Comparison of ENCODE assay signal across 18 cellular contexts in the genomic region with DNA sequence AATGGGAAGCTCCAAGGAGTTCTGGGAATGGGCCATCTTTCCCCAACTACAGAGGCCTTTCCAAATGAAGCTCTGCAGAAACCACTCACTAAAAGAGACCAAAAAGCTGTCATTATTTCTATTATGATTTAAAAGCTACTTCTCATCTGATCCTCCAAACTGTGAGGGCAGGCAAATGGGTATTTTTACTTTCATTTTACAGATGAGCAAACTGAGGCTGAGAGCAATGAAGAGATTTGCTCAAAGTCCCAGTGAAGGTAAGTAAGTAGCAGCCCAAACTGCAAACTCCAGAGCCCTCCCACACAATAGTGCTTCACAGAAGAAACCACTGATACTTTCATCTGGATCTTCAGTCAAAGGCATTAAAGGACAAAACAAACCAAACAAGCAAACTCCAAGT. TPM values are rescaled to one million over a fixed set of nuclear protein-coding genes. Genes with fewer than 3 reads are reported as not detected.
DNase-seq lines count a peak whose midpoint lies in the region; ATAC-seq and TF ChIP-seq lines count a peak whose summit lies in the region.
"Had no signal": no experiment of that assay in that cellular context is flagged by ENCODE, and none has a peak within 500 bp of the region (broad histone marks: within the 10 kb centered on the region; RNA-seq: fewer than 3 reads in every experiment).

No MANE protein-coding gene starts in this region.

- H3K9ac ChIP-seq in BLaER1 (no peak overlapping the region), MM.1S (ENCODE audit: low read length) (peak overlapping the region; percentile 25; the same call in 1 of the 2 replicates)
- H3K9ac ChIP-seq: GM23248 had no signal

- H3K9me3 ChIP-seq in BLaER1, result no peaks in the 10 kb centered on the region
- H3K9me3 ChIP-seq in CD4-positive, alpha-beta T cell (ENCODE audit: control insufficient read depth, low read length), result no peaks in the 10 kb centered on the region
- H3K9me3 ChIP-seq in MM.1S (replicated peaks; ENCODE audit: insufficient read depth, low read length), result no peaks in the 10 kb centered on the region
- H3K9me3 ChIP-seq in HAP-1, result no peaks in the 10 kb centered on the region
- H3K9me3 ChIP-seq: BE2C, MG63 had no signal

- H3K4me1 Mint-ChIP-seq in CD4-positive, alpha-beta T cell (ENCODE audit: low read depth), result peaks cover 75% of the 10 kb centered on the region
- peaks cover 69% of the 10 kb centered on the region for H3K4me1 Mint-ChIP-seq in central memory CD8-positive, alpha-beta T cell

- peaks cover 60% of the 10 kb centered on the region for H3F3A ChIP-seq in MM.1S (ENCODE audit: insufficient read depth, low read length)

- H3K4me1 ChIP-seq in BLaER1 (peaks cover 96% of the 10 kb centered on the region), MM.1S (ENCODE audit: low read length) (peaks cover 78% of the 10 kb centered on the region), HAP-1 (peaks cover 7% of the 10 kb centered on the region)

- H3K36me3 ChIP-seq in BLaER1 (no peaks in the 10 kb centered on the region), MM.1S (replicated peaks; ENCODE audit: insufficient read depth, low read length) (no peaks in the 10 kb centered on the region), HAP-1 (replicated peaks) (no peaks in the 10 kb centered on the region)
- H3K36me3 ChIP-seq: BE2C, MG63 had no signal

- no peak for ATAC-seq in CD4-positive, alpha-beta T cell (ENCODE audit: poor library complexity)
- ATAC-seq in central memory CD8-positive, alpha-beta T cell (replicated peaks; ENCODE audit: extremely low read depth, poor library complexity, severe bottlenecking), result no peak
- no peak for ATAC-seq in GM21390 (IDR thresholded peaks at IDR 0.05; ENCODE audit: unreplicated experiment)

- no peaks in the 10 kb centered on the region for H3K9me2 ChIP-seq in MM.1S (replicated peaks; ENCODE audit: insufficient read depth, low read length)

- peak overlapping the region; percentile 90 for H3K4me2 ChIP-seq in BLaER1
- peak overlapping the region; percentile 35; the same call in 1 of the 2 replicates for H3K4me2 ChIP-seq in MM.1S (ENCODE audit: low read depth, low read length)

- no peak overlapping the region for H3K27ac ChIP-seq in BLaER1
- no peak overlapping the region for H3K27ac ChIP-seq in CD4-positive, alpha-beta T cell (ENCODE audit: low read depth, low read length)
- H3K27ac ChIP-seq in MM.1S (ENCODE audit: low read length), result peak overlapping the region; percentile 99
- H3K27ac ChIP-seq: GM23248 had no signal

- peak overlapping the region; percentile 85 for H3K27ac Mint-ChIP-seq in CD4-positive, alpha-beta T cell
- peak overlapping the region; percentile 97 for H3K27ac Mint-ChIP-seq in central memory CD8-positive, alpha-beta T cell (ENCODE audit: low read depth)

- H3K27me3 ChIP-seq in BLaER1 (no peaks in the 10 kb centered on the region), MM.1S (replicated peaks; ENCODE audit: insufficient read depth, low read length) (no peaks in the 10 kb centered on the region), HAP-1 (ENCODE audit: low read depth) (no peaks in the 10 kb centered on the region)
- no peaks in the 10 kb centered on the region for H3K27me3 ChIP-seq in CD4-positive, alpha-beta T cell (ENCODE audit: control insufficient read depth, insufficient read depth, low read length)
- H3K27me3 ChIP-seq: BE2C, MG63 had no signal

- H3K79me2 ChIP-seq in MM.1S (ENCODE audit: low read length), result peaks cover 8% of the 10 kb centered on the region; the same call in 1 of the 2 replicates

- POLR2A ChIA-PET in CD4-positive, alpha-beta T cell (lab: Charles Lee), result no interaction called here

- H3K4me3 ChIP-seq in BLaER1 (no peak overlapping the region), MM.1S (ENCODE audit: low read length) (no peak overlapping the region), HAP-1 (no peak overlapping the region)
- H3K4me3 ChIP-seq: GM23248, MG63 had no signal

- no peak for TF ChIP-seq CTCF in CD4-positive, alpha-beta T cell (IDR thresholded peaks at IDR 0.05)
- TF ChIP-seq CTCF in MM.1S (IDR thresholded peaks at IDR 0.05; ENCODE audit: low read length), result no peak

- H4K20me1 ChIP-seq in BLaER1 (peaks cover 8% of the 10 kb centered on the region), MM.1S (ENCODE audit: insufficient read depth, low read length) (no peaks in the 10 kb centered on the region)

- H2AFZ ChIP-seq in MM.1S (ENCODE audit: low read length), result no peak overlapping the region
- H2AFZ ChIP-seq: GM23248 had no signal

- H3K36me3 Mint-ChIP-seq in CD4-positive, alpha-beta T cell (ENCODE audit: low read depth), result no peaks in the 10 kb centered on the region
- peaks cover 22% of the 10 kb centered on the region for H3K36me3 Mint-ChIP-seq in central memory CD8-positive, alpha-beta T cell (ENCODE audit: insufficient read depth)

- CTCF ChIA-PET in CD4-positive, alpha-beta T cell (lab: Charles Lee), result interaction anchor here (1.3 kb wide), 1 partner anchor 12 kb away, joined by 3 read pairs; no protein-coding TSS in a partner anchor

- intact Hi-C loops in CD4-positive, alpha-beta T cell (cut with DNase I, micrococcal nuclease), result loop anchor here (5.0 to 10.0 kb wide), 3 partner anchors 42 to 1414 kb away; a partner anchor contains a TSS

- H3K27me3 Mint-ChIP-seq in CD4-positive, alpha-beta T cell, result no peaks in the 10 kb centered on the region
- H3K27me3 Mint-ChIP-seq in central memory CD8-positive, alpha-beta T cell, result no peaks in the 10 kb centered on the region

- DNase-seq in CD4-positive, alpha-beta T cell, result no peak
- DNase-seq in MM.1S, result peak; percentile 32
- DNase-seq in central memory CD8-positive, alpha-beta T cell (ENCODE audit: low spot score in 2 of 2), result no peak
- no peak for DNase-seq in stimulated activated CD4-positive, alpha-beta T cell treated with anti-CD3 and anti-CD28 coated beads, Interleukin-4, amount 100 ng/mL, for 4 hours
- DNase-seq in HAP-1 (ENCODE audit: low spot score in 2 of 2), result no peak
- DNase-seq: BE2C, COR-L47, GM23248, KBM-7, MG63, NCI-H1105 treated with DMSO at 0.1 percent for 48 hours, NCI-H187, NCI-H2171 treated with DMSO at 0.1 percent for 48 hours, NCI-H774, SIG-M5 had no signal

- H3K9me3 Mint-ChIP-seq in CD4-positive, alpha-beta T cell, result no peaks in the 10 kb centered on the region
- H3K9me3 Mint-ChIP-seq in central memory CD8-positive, alpha-beta T cell, result no peaks in the 10 kb centered on the region

- in situ Hi-C loops in HAP-1 (cut with MboI; ENCODE audit: low sequenced_read_pairs), result loop anchor here (25.0 kb wide), 1 partner anchor 678 kb away; no protein-coding TSS in a partner anchor

- no peak overlapping the region for H3K4me3 Mint-ChIP-seq in CD4-positive, alpha-beta T cell
- H3K4me3 Mint-ChIP-seq in central memory CD8-positive, alpha-beta T cell, result no peak overlapping the region

RNA-seq across cellular contexts. Expression of a gene that starts 1.4 kb away (rescaled TPM):
- 1 to 10 TPM; 1.2 to 1.5 TPM for total RNA-seq in CD4-positive, alpha-beta T cell
- total RNA-seq: GM23248, NCI-H460 had no signal

RNA-seq across cellular contexts. Expression of a gene that starts 4.9 kb away (rescaled TPM):
- total RNA-seq in CD4-positive, alpha-beta T cell, result under 1 TPM; 0.77 to 0.87 TPM

RNA-seq across cellular contexts. Expression of a gene that starts 39.9 kb away (rescaled TPM):
- total RNA-seq in CD4-positive, alpha-beta T cell, result 10 to 100 TPM; 60.0 to 64.8 TPM
